In genomic region chr11:46936138-46937110, GRCh38 we compare ENCODE assay signal across 1 cellular context.
A peak's percentile ranks its signal among the peaks of the same experiment; 100 is the strongest.
TF ChIP-seq lines count a peak whose summit lies in the region.

Gene CSTPP1, plus strand, starts transcription at chr11:46936761. Its CDS starts 45 bp downstream, at chr11:46936806.

TF ChIP-seq in K562, 482 proteins besides CTCF, POLR2A, EP300 and RAD21 (continued from another document and continues in another):
- no peak for TF ChIP-seq ETV6 (IDR thresholded peaks at IDR 0.05; ENCODE audit: borderline replicate concordance in 1 of 2, low read depth in 2 of 2, low read length in 1 of 2)
- no peak for TF ChIP-seq ETV6 (CRISPR knock-in tag; IDR thresholded peaks at IDR 0.05; ENCODE audit: borderline replicate concordance)
- no peak for TF ChIP-seq HMG20B (CRISPR knock-in tag; IDR thresholded peaks at IDR 0.05)
- TF ChIP-seq BRCA1 (IDR thresholded peaks at IDR 0.05) = no peak
- no peak for TF ChIP-seq BRCA1 (CRISPR knock-in tag; IDR thresholded peaks at IDR 0.05)
- no peak for TF ChIP-seq ZNF311 (CRISPR knock-in tag; IDR thresholded peaks at IDR 0.05)
- TF ChIP-seq ZNF444 (CRISPR knock-in tag; IDR thresholded peaks at IDR 0.05) = no peak
- TF ChIP-seq ZFP91 (CRISPR knock-in tag; IDR thresholded peaks at IDR 0.05) = no peak
- no peak for TF ChIP-seq CHCHD3 (CRISPR knock-in tag; IDR thresholded peaks at IDR 0.05)
- TF ChIP-seq HNRNPLL (IDR thresholded peaks at IDR 0.05; ENCODE audit: low read depth, low read length, poor library complexity, severe bottlenecking) = peak; percentile 41
- no peak for TF ChIP-seq ASH1L (IDR thresholded peaks at IDR 0.05; ENCODE audit: borderline replicate concordance, low read depth, partially characterized antibody)
- peak in 2 of 3 experiments; percentile 54 to 68 for TF ChIP-seq YY1 (IDR thresholded peaks at IDR 0.05; ENCODE audit: borderline replicate concordance in 1 of 3, control insufficient read depth in 1 of 3, extremely low read depth in 1 of 3, insufficient read depth in 3 of 3, insufficient read length in 1 of 3, insufficient replicate concordance in 2 of 3, low read depth in 1 of 3, low read length in 2 of 3)
- no peak for TF ChIP-seq SIRT6 (IDR thresholded peaks at IDR 0.05; ENCODE audit: low read depth, low read length)
- TF ChIP-seq JUND (IDR thresholded peaks at IDR 0.05; ENCODE audit: borderline replicate concordance, low read depth, low read length) = peak; percentile 61; the same call in 1 of the 2 replicates
- peak; percentile 30; the same call in 1 of the 3 replicates for TF ChIP-seq JUND (tag; IDR thresholded peaks at IDR 0.05; ENCODE audit: borderline replicate concordance, low read depth, low read length)
- no peak for TF ChIP-seq HOMEZ (CRISPR knock-in tag; IDR thresholded peaks at IDR 0.05)
- TF ChIP-seq ZBTB26 (CRISPR knock-in tag; IDR thresholded peaks at IDR 0.05) = no peak
- no peak for TF ChIP-seq SRSF1 (IDR thresholded peaks at IDR 0.05; ENCODE audit: low read depth, low read length)
- TF ChIP-seq ZNF143 (CRISPR knock-in tag; IDR thresholded peaks at IDR 0.05) = no peak
- TF ChIP-seq ZBTB12 (CRISPR knock-in tag; IDR thresholded peaks at IDR 0.05) = no peak
- TF ChIP-seq THAP12 (CRISPR knock-in tag; IDR thresholded peaks at IDR 0.05) = no peak
- TF ChIP-seq MNT (conservative IDR thresholded peaks at IDR 0.05) = peak; percentile 37 to 62; a peak in 3 of 4 replicates
- TF ChIP-seq MIER1 (IDR thresholded peaks at IDR 0.05; ENCODE audit: low read depth) = no peak
- no peak for TF ChIP-seq U2AF1 (optimal IDR thresholded peaks at IDR 0.05; ENCODE audit: low read depth, low read length)
- TF ChIP-seq HDAC1 (IDR thresholded peaks at IDR 0.05) = peak in 1 of 2 experiments; percentile 87; a peak in 2 of 4 replicates
- no peak for TF ChIP-seq SMARCC2 (IDR thresholded peaks at IDR 0.05; ENCODE audit: low read depth)
- no peak for TF ChIP-seq SRSF7 (optimal IDR thresholded peaks at IDR 0.05; ENCODE audit: low read depth, low read length)
- TF ChIP-seq MCM5 (IDR thresholded peaks at IDR 0.05; ENCODE audit: low read depth) = no peak
- TF ChIP-seq HLTF (IDR thresholded peaks at IDR 0.05) = no peak
- peak; percentile 98 for TF ChIP-seq NCOA1 (IDR thresholded peaks at IDR 0.05; ENCODE audit: low read depth)
- TF ChIP-seq IRF2 (CRISPR knock-in tag; IDR thresholded peaks at IDR 0.05) = no peak
- TF ChIP-seq ZNF124 (CRISPR knock-in tag; IDR thresholded peaks at IDR 0.05) = no peak
- TF ChIP-seq ELF1 (tag; IDR thresholded peaks at IDR 0.05) = peak; percentile 79
- TF ChIP-seq ZNF586 (CRISPR knock-in tag; conservative IDR thresholded peaks at IDR 0.05) = no peak
- TF ChIP-seq FOXA3 (CRISPR knock-in tag; conservative IDR thresholded peaks at IDR 0.05 in 1 of 2, IDR thresholded peaks at IDR 0.05 in 1 of 2) = no peak
- TF ChIP-seq ZNF644 (tag; IDR thresholded peaks at IDR 0.05; ENCODE audit: low read depth) = no peak
- no peak for TF ChIP-seq ZNF3 (CRISPR knock-in tag; IDR thresholded peaks at IDR 0.05)
- no peak for TF ChIP-seq ELF2 (CRISPR knock-in tag; IDR thresholded peaks at IDR 0.05)
- TF ChIP-seq NUFIP1 (IDR thresholded peaks at IDR 0.05; ENCODE audit: partially characterized antibody) = no peak
- no peak for TF ChIP-seq ATF2 (CRISPR knock-in tag; IDR thresholded peaks at IDR 0.05)
- no peak for TF ChIP-seq MCM2 (IDR thresholded peaks at IDR 0.05; ENCODE audit: low read depth)
- no peak for TF ChIP-seq SFPQ (IDR thresholded peaks at IDR 0.05; ENCODE audit: low read depth, low read length)
- no peak for TF ChIP-seq PYGO2 (tag; IDR thresholded peaks at IDR 0.05)
- no peak for TF ChIP-seq ZNF76 (CRISPR knock-in tag; IDR thresholded peaks at IDR 0.05; ENCODE audit: borderline replicate concordance)
- TF ChIP-seq TEAD2 (tag; IDR thresholded peaks at IDR 0.05) = no peak
- TF ChIP-seq LEF1 (IDR thresholded peaks at IDR 0.05) = no peak
- TF ChIP-seq WHSC1 (IDR thresholded peaks at IDR 0.05; ENCODE audit: low read length) = no peak
- no peak for TF ChIP-seq PRMT5 (CRISPR knock-in tag; IDR thresholded peaks at IDR 0.05)
- TF ChIP-seq KDM5B (IDR thresholded peaks at IDR 0.05; ENCODE audit: insufficient replicate concordance, low read depth, low read length) = no peak
- TF ChIP-seq YBX1 (IDR thresholded peaks at IDR 0.05) = no peak
- no peak for TF ChIP-seq RBM17 (IDR thresholded peaks at IDR 0.05; ENCODE audit: borderline replicate concordance, low read depth, low read length)
- TF ChIP-seq ZNF224 (CRISPR knock-in tag; IDR thresholded peaks at IDR 0.05) = no peak
- TF ChIP-seq CBX2 (IDR thresholded peaks at IDR 0.05; ENCODE audit: insufficient read depth, low read length, poor library complexity, severe bottlenecking) = no peak
- no peak for TF ChIP-seq GMEB1 (CRISPR knock-in tag; IDR thresholded peaks at IDR 0.05)
- no peak for TF ChIP-seq SMARCA4 (IDR thresholded peaks at IDR 0.05)
- no peak; the same call in 1 of the 2 replicates for TF ChIP-seq TCF3 (CRISPR knock-in tag; IDR thresholded peaks at IDR 0.05)
- no peak for TF ChIP-seq BCL6 (CRISPR knock-in tag; IDR thresholded peaks at IDR 0.05)
- TF ChIP-seq PHF8 (IDR thresholded peaks at IDR 0.05; ENCODE audit: borderline replicate concordance, low read length) = peak; percentile 65; the same call in 1 of the 2 replicates
- TF ChIP-seq RNF2 (IDR thresholded peaks at IDR 0.05) = no peak
